ENCODE assay signal across 11 cellular contexts in the genomic region with DNA sequence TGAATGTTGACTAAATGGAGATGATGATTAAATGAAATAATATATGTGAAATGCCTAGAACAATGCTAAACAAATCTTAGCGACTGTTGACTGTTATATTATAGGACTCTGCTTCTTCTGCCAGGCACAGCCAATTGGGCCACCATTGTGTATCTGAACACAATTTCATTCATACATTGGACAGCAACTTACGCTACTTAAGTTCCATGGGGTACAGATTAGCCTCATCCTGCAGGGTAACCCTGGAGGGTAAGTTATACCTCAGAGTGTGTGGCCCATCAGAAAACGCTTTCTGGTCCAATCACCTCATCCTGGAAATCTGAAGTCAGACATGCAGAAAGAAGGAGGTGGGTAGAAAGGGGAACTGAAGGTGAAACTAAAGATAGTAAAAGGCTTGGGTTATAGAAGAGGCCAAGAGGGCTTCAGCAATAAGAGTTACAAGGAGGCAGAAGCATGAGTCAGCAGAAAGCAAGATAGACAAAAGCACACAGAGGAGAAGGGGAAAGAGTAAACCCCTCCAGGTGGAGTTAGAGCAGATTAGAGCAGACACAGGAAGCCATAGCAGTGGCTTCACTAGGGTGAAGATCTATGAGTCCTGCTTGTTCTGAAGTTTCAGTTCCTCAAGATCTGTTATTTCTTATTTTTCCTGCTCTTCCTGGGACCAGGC.
DNase-seq lines count a peak whose midpoint lies in the region; ATAC-seq and TF ChIP-seq lines count a peak whose summit lies in the region.
"Had no signal": no experiment of that assay in that cellular context is flagged by ENCODE, and none has a peak within 500 bp of the region (broad histone marks: within the 10 kb centered on the region; RNA-seq: fewer than 3 reads in every experiment).

No MANE protein-coding gene starts in this region.

- POLR2A ChIA-PET in activated CD4-positive, alpha-beta T cell treated with anti-CD3 and anti-CD28 coated beads, Interleukin-2, amount 10 ng/mL, durations not matched to agents 7 days and 5 days (lab: Charles Lee), result no interaction called here

- no peak overlapping the region for H3K4me3 ChIP-seq in suprapubic skin
- H3K4me3 ChIP-seq: MG63 had no signal

- DNase-seq in globus pallidus (ENCODE audit: low spot score) (peak; percentile 11), suprapubic skin (ENCODE audit: low spot score in 2 of 2) (no peak)
- no peak for DNase-seq in activated effector memory CD4-positive, alpha-beta T cell treated with anti-CD3 and anti-CD28 coated beads, Interleukin-2, amount 50 U/mL, for 16 hours
- DNase-seq in activated naive CD8-positive, alpha-beta T cell treated with anti-CD3 and anti-CD28 coated beads, Interleukin-2, amount 50 U/mL, for 24 hours, result no peak
- no peak for DNase-seq in activated CD4-positive, alpha-beta T cell treated with anti-CD3 and anti-CD28 coated beads, Interleukin-2, amount 10 ng/mL, durations not matched to agents 7 days and 5 days
- DNase-seq: activated naive CD4-positive, alpha-beta T cell treated with anti-CD3 and anti-CD28 coated beads, Interleukin-2, amount 10 ng/mL, durations not matched to agents 7 days and 5 days; MG63 had no signal

- H3K36me3 ChIP-seq in suprapubic skin, result no peaks in the 10 kb centered on the region
- H3K36me3 ChIP-seq: MG63 had no signal

- no peaks in the 10 kb centered on the region for H3K4me1 Mint-ChIP-seq in activated naive CD8-positive, alpha-beta T cell treated with anti-CD3 and anti-CD28 coated beads, Interleukin-2, amount 50 U/mL, for 24 hours
- H3K4me1 Mint-ChIP-seq in activated CD4-positive, alpha-beta T cell treated with anti-CD3 and anti-CD28 coated beads, Interleukin-2, amount 10 ng/mL, durations not matched to agents 7 days and 5 days, result no peaks in the 10 kb centered on the region
- H3K4me1 Mint-ChIP-seq: activated naive CD4-positive, alpha-beta T cell treated with anti-CD3 and anti-CD28 coated beads, Interleukin-2, amount 10 ng/mL, durations not matched to agents 7 days and 5 days had no signal

- no peaks in the 10 kb centered on the region for H3K9me3 ChIP-seq in suprapubic skin
- H3K9me3 ChIP-seq: MG63 had no signal

- H3K4me1 ChIP-seq in suprapubic skin, result peaks cover 7% of the 10 kb centered on the region

- no peaks in the 10 kb centered on the region for H3K27me3 ChIP-seq in suprapubic skin
- H3K27me3 ChIP-seq: MG63 had no signal

- no peak overlapping the region for H3K4me3 Mint-ChIP-seq in activated naive CD8-positive, alpha-beta T cell treated with anti-CD3 and anti-CD28 coated beads, Interleukin-2, amount 50 U/mL, for 24 hours
- no peak overlapping the region for H3K4me3 Mint-ChIP-seq in activated CD4-positive, alpha-beta T cell treated with anti-CD3 and anti-CD28 coated beads, Interleukin-2, amount 10 ng/mL, durations not matched to agents 7 days and 5 days
- H3K4me3 Mint-ChIP-seq: activated naive CD4-positive, alpha-beta T cell treated with anti-CD3 and anti-CD28 coated beads, Interleukin-2, amount 10 ng/mL, durations not matched to agents 7 days and 5 days; T-helper 1 cell treated with Interleukin-12 subunit alpha and Interleukin-12 subunit beta and Interleukin-4 antibody, amounts not matched to agents 30 μg/mL and 1 μg/mL, for 36 hours had no signal

- no peaks in the 10 kb centered on the region for H3K9me3 Mint-ChIP-seq in activated naive CD8-positive, alpha-beta T cell treated with anti-CD3 and anti-CD28 coated beads, Interleukin-2, amount 50 U/mL, for 24 hours
- H3K9me3 Mint-ChIP-seq in activated CD4-positive, alpha-beta T cell treated with anti-CD3 and anti-CD28 coated beads, Interleukin-2, amount 10 ng/mL, durations not matched to agents 7 days and 5 days, result no peaks in the 10 kb centered on the region
- H3K9me3 Mint-ChIP-seq: activated naive CD4-positive, alpha-beta T cell treated with anti-CD3 and anti-CD28 coated beads, Interleukin-2, amount 10 ng/mL, durations not matched to agents 7 days and 5 days; T-helper 1 cell treated with Interleukin-12 subunit alpha and Interleukin-12 subunit beta and Interleukin-4 antibody, amounts not matched to agents 30 μg/mL and 1 μg/mL, for 36 hours had no signal

- WGBS in suprapubic skin, result 91% methylated on average over 3 of the region's 3 CpGs

- peaks cover 3% of the 10 kb centered on the region for H3K27me3 Mint-ChIP-seq in activated naive CD8-positive, alpha-beta T cell treated with anti-CD3 and anti-CD28 coated beads, Interleukin-2, amount 50 U/mL, for 24 hours
- no peaks in the 10 kb centered on the region for H3K27me3 Mint-ChIP-seq in activated CD4-positive, alpha-beta T cell treated with anti-CD3 and anti-CD28 coated beads, Interleukin-2, amount 10 ng/mL, durations not matched to agents 7 days and 5 days
- H3K27me3 Mint-ChIP-seq: activated naive CD4-positive, alpha-beta T cell treated with anti-CD3 and anti-CD28 coated beads, Interleukin-2, amount 10 ng/mL, durations not matched to agents 7 days and 5 days had no signal

- no peaks in the 10 kb centered on the region for H3K36me3 Mint-ChIP-seq in activated naive CD8-positive, alpha-beta T cell treated with anti-CD3 and anti-CD28 coated beads, Interleukin-2, amount 50 U/mL, for 24 hours (ENCODE audit: low read depth)
- H3K36me3 Mint-ChIP-seq in activated CD4-positive, alpha-beta T cell treated with anti-CD3 and anti-CD28 coated beads, Interleukin-2, amount 10 ng/mL, durations not matched to agents 7 days and 5 days (ENCODE audit: low read depth), result no peaks in the 10 kb centered on the region
- H3K36me3 Mint-ChIP-seq: activated naive CD4-positive, alpha-beta T cell treated with anti-CD3 and anti-CD28 coated beads, Interleukin-2, amount 10 ng/mL, durations not matched to agents 7 days and 5 days had no signal

- no peak for TF ChIP-seq POLR2A in suprapubic skin (IDR thresholded peaks at IDR 0.05)

- no peak for TF ChIP-seq CTCF in suprapubic skin (IDR thresholded peaks at IDR 0.05)

- no peak overlapping the region for H3K27ac Mint-ChIP-seq in activated naive CD8-positive, alpha-beta T cell treated with anti-CD3 and anti-CD28 coated beads, Interleukin-2, amount 50 U/mL, for 24 hours
- no peak overlapping the region for H3K27ac Mint-ChIP-seq in activated CD4-positive, alpha-beta T cell treated with anti-CD3 and anti-CD28 coated beads, Interleukin-2, amount 10 ng/mL, durations not matched to agents 7 days and 5 days
- H3K27ac Mint-ChIP-seq: activated naive CD4-positive, alpha-beta T cell treated with anti-CD3 and anti-CD28 coated beads, Interleukin-2, amount 10 ng/mL, durations not matched to agents 7 days and 5 days; T-helper 1 cell treated with Interleukin-12 subunit alpha and Interleukin-12 subunit beta and Interleukin-4 antibody, amounts not matched to agents 30 μg/mL and 1 μg/mL, for 36 hours had no signal

- no peak overlapping the region for H3K27ac ChIP-seq in suprapubic skin

- CTCF ChIA-PET in activated CD4-positive, alpha-beta T cell treated with anti-CD3 and anti-CD28 coated beads, Interleukin-2, amount 10 ng/mL, durations not matched to agents 7 days and 5 days (lab: Charles Lee), result no interaction called here

- ATAC-seq in GM18907 (IDR thresholded peaks at IDR 0.05; ENCODE audit: unreplicated experiment), result peak; percentile 95
- ATAC-seq in GM21786 (IDR thresholded peaks at IDR 0.05; ENCODE audit: unreplicated experiment), result peak; percentile 94
- peak; percentile 91 for ATAC-seq in HG03442 (IDR thresholded peaks at IDR 0.05; ENCODE audit: unreplicated experiment)
- ATAC-seq in activated naive CD8-positive, alpha-beta T cell treated with anti-CD3 and anti-CD28 coated beads, Interleukin-2, amount 50 U/mL, for 24 hours, result no peak

- TF ChIP-seq EP300 in suprapubic skin (IDR thresholded peaks at IDR 0.05), result no peak
